In genomic region chr12:117854339-117855012, GRCh38 we compare ENCODE assay signal across 9 cellular contexts.
DNase-seq lines count a peak whose midpoint lies in the region; ATAC-seq and TF ChIP-seq lines count a peak whose summit lies in the region.
"Had no signal": no experiment of that assay in that cellular context is flagged by ENCODE, and none has a peak within 500 bp of the region (broad histone marks: within the 10 kb centered on the region; RNA-seq: fewer than 3 reads in every experiment).

No MANE protein-coding gene starts in this region.

- H3K36me3 ChIP-seq in A673 (ENCODE audit: insufficient read depth, low read length, poor library complexity, severe bottlenecking): no peaks in the 10 kb centered on the region
- H3K36me3 ChIP-seq: thoracic aorta had no signal

- H3K9me3 Mint-ChIP-seq in progenitor cell of endocrine pancreas (ENCODE audit: low read depth): no peaks in the 10 kb centered on the region

- ATAC-seq in HG03439 (IDR thresholded peaks at IDR 0.05; ENCODE audit: unreplicated experiment) (no peak), GM19324 (IDR thresholded peaks at IDR 0.05; ENCODE audit: low FRiP score, unreplicated experiment) (no peak)

- H3K4me3 Mint-ChIP-seq in progenitor cell of endocrine pancreas (ENCODE audit: low read depth): no peak overlapping the region

- H3K27me3 Mint-ChIP-seq in progenitor cell of endocrine pancreas: no peaks in the 10 kb centered on the region

- H3K4me3 ChIP-seq in A673 (ENCODE audit: low read depth, low read length, poor library complexity, severe bottlenecking): no peak overlapping the region
- H3K4me3 ChIP-seq in epithelial cell of proximal tubule (ENCODE audit: low read depth, low read length): no peak overlapping the region
- H3K4me3 ChIP-seq: thoracic aorta had no signal

- peaks cover 2% of the 10 kb centered on the region for H3K4me1 Mint-ChIP-seq in progenitor cell of endocrine pancreas (ENCODE audit: low read depth)

- peaks cover 2% of the 10 kb centered on the region for H3K27me3 ChIP-seq in A673 (replicated peaks; ENCODE audit: insufficient read depth, low read depth, low read length, poor library complexity)

- no peak overlapping the region for H3K27ac ChIP-seq in A673 (ENCODE audit: low read depth, low read length, poor library complexity, severe bottlenecking)
- H3K27ac ChIP-seq: thoracic aorta had no signal

- TF ChIP-seq CTCF in A673 (conservative IDR thresholded peaks at IDR 0.05; ENCODE audit: low read depth, low read length) (peak; percentile 83), GM10266 (IDR thresholded peaks at IDR 0.05; ENCODE audit: control insufficient read depth, insufficient read depth, low read depth, missing control alignments) (peak; percentile 64), epithelial cell of proximal tubule (conservative IDR thresholded peaks at IDR 0.05; ENCODE audit: low read depth, low read length) (peak; percentile 92), progenitor cell of endocrine pancreas (IDR thresholded peaks at IDR 0.05; ENCODE audit: unreplicated experiment) (peak; percentile 77)

- H3K9me3 ChIP-seq in A673 (ENCODE audit: low read depth, low read length, poor library complexity, severe bottlenecking): no peaks in the 10 kb centered on the region
- H3K9me3 ChIP-seq: thoracic aorta had no signal

- no peaks in the 10 kb centered on the region for H3K4me1 ChIP-seq in A673 (ENCODE audit: insufficient read depth, low read length, poor library complexity, severe bottlenecking)

- H3K27ac Mint-ChIP-seq in progenitor cell of endocrine pancreas: peak overlapping the region; percentile 67

- intact Hi-C loops in A673 (cut with micrococcal nuclease; ENCODE audit: unreplicated experiment): loop anchor here (5.0 kb wide), 2 partner anchors 487 to 642 kb away; no protein-coding TSS in a partner anchor

- DNase-seq in A673 (ENCODE audit: low spot score) (peak; percentile 76), GM10266 (ENCODE audit: extremely low spot score) (peak; percentile 37), NCI-H1694 treated with DMSO at 0.1 percent for 48 hours (lab: John Stamatoyannopoulos, UW) (peak; percentile 19), UCSD-AML1 (lab: John Stamatoyannopoulos, UW; ENCODE audit: unreplicated experiment) (peak; percentile 29), epithelial cell of proximal tubule (ENCODE audit: low read depth) (no peak), progenitor cell of endocrine pancreas (ENCODE audit: low spot score, unreplicated experiment) (peak; percentile 58)

- no peaks in the 10 kb centered on the region for H3K36me3 Mint-ChIP-seq in progenitor cell of endocrine pancreas (ENCODE audit: insufficient read depth)

- BruUV-seq in A673 (replicated peaks; lab: Mats Ljungman, UMichigan): no TSS peak

- CTCF ChIA-PET in A673 (lab: Charles Lee): interaction anchor here (0.6 kb wide), 1 partner anchor 19 kb away, joined by 9 read pairs; no protein-coding TSS in a partner anchor

- POLR2A ChIA-PET in A673 (lab: Charles Lee; ENCODE audit: low non-redundant PET): no interaction called here
